Comparison of ENCODE assay signal across 9 cellular contexts in genomic region chr4:10099521-10100325, GRCh38. TPM values are rescaled to one million over a fixed set of nuclear protein-coding genes. Genes with fewer than 3 reads are reported as not detected.
DNase-seq lines count a peak whose midpoint lies in the region; ATAC-seq and TF ChIP-seq lines count a peak whose summit lies in the region.
"Had no signal": no experiment of that assay in that cellular context is flagged by ENCODE, and none has a peak within 500 bp of the region (broad histone marks: within the 10 kb centered on the region; RNA-seq: fewer than 3 reads in every experiment).

No MANE protein-coding gene starts in this region.

- H3K36me3 Mint-ChIP-seq in activated CD8-positive, alpha-beta memory T cell treated with anti-CD3 and anti-CD28 coated beads, Interleukin-2, amount 10 ng/mL, durations not matched to agents 7 days and 5 days = peaks cover 74% of the 10 kb centered on the region
- H3K36me3 Mint-ChIP-seq in stimulated activated memory B cell treated with anti-CD40 and anti-IgM and Interleukin-4, amounts not matched to agents 10 μg/mL and 1 μg/mL and 100 μg/mL, for 72 hours = peaks cover 58% of the 10 kb centered on the region

- TF ChIP-seq CTCF in gastroesophageal sphincter (IDR thresholded peaks at IDR 0.05) = no peak

- no peak for TF ChIP-seq POLR2A in gastroesophageal sphincter (IDR thresholded peaks at IDR 0.05)

- peaks cover 99% of the 10 kb centered on the region for H3K4me1 Mint-ChIP-seq in activated CD8-positive, alpha-beta memory T cell treated with anti-CD3 and anti-CD28 coated beads, Interleukin-2, amount 10 ng/mL, durations not matched to agents 7 days and 5 days
- H3K4me1 Mint-ChIP-seq in stimulated activated memory B cell treated with anti-CD40 and anti-IgM and Interleukin-4, amounts not matched to agents 10 μg/mL and 1 μg/mL and 100 μg/mL, for 72 hours = peaks cover 87% of the 10 kb centered on the region

- no peaks in the 10 kb centered on the region for H3K27me3 ChIP-seq in gastroesophageal sphincter

- WGBS in gastroesophageal sphincter (ENCODE audit: low coverage in 1 of 2), 2 donors = 72 to 76% methylated on average over 7 to 15 of the region's 25 CpGs

- peak overlapping the region; percentile 7; the same call in 1 of the 2 replicates for H3K4me3 ChIP-seq in Jurkat, Clone E6-1 (ENCODE audit: low read length)
- H3K4me3 ChIP-seq in gastroesophageal sphincter = no peak overlapping the region

- peaks cover 0 to 74% of the 10 kb centered on the region in 2 donors for H3K36me3 ChIP-seq in gastroesophageal sphincter

- no peak for TF ChIP-seq EP300 in gastroesophageal sphincter (IDR thresholded peaks at IDR 0.05)

- H3K4me1 ChIP-seq in gastroesophageal sphincter = peaks cover 6 to 100% (median 75%) of the 10 kb centered on the region in 3 donors

- DNase-seq in Jurkat, Clone E6-1 (ENCODE audit: low read depth, low spot score) = peak; percentile 68
- DNase-seq in activated CD8-positive, alpha-beta memory T cell treated with anti-CD3 and anti-CD28 coated beads, Interleukin-2, amount 10 ng/mL, durations not matched to agents 7 days and 5 days = peak; percentile 60
- no peak for DNase-seq in cerebellar cortex (ENCODE audit: low spot score)
- DNase-seq: Karpas-422, NCI-H524 treated with DMSO at 0.1 percent for 48 hours had no signal

- peak; percentile 4 for ATAC-seq in activated CD8-positive, alpha-beta memory T cell treated with anti-CD3 and anti-CD28 coated beads, Interleukin-2, amount 10 ng/mL, durations not matched to agents 7 days and 5 days
- ATAC-seq in gastroesophageal sphincter (no peak), HG02571 (IDR thresholded peaks at IDR 0.05; ENCODE audit: unreplicated experiment) (no peak), HG03342 (IDR thresholded peaks at IDR 0.05; ENCODE audit: unreplicated experiment) (no peak)
- no peak for ATAC-seq in stimulated activated memory B cell treated with anti-CD40 and anti-IgM and Interleukin-4, amounts not matched to agents 10 μg/mL and 1 μg/mL and 100 μg/mL, for 72 hours

- CTCF ChIA-PET in activated CD8-positive, alpha-beta memory T cell treated with anti-CD3 and anti-CD28 coated beads, Interleukin-2, amount 10 ng/mL, durations not matched to agents 7 days and 5 days (lab: Charles Lee) = interaction anchor here (1.1 to 2.2 kb wide), 2 partner anchors 16 to 18 kb away, joined by 3 to 8 read pairs; partner anchors contain the start of gene WDR1

- no peaks in the 10 kb centered on the region for H3K9me3 ChIP-seq in gastroesophageal sphincter

- H3K27me3 Mint-ChIP-seq in activated CD8-positive, alpha-beta memory T cell treated with anti-CD3 and anti-CD28 coated beads, Interleukin-2, amount 10 ng/mL, durations not matched to agents 7 days and 5 days = no peaks in the 10 kb centered on the region
- no peaks in the 10 kb centered on the region for H3K27me3 Mint-ChIP-seq in stimulated activated memory B cell treated with anti-CD40 and anti-IgM and Interleukin-4, amounts not matched to agents 10 μg/mL and 1 μg/mL and 100 μg/mL, for 72 hours

- H3K9me3 Mint-ChIP-seq in activated CD8-positive, alpha-beta memory T cell treated with anti-CD3 and anti-CD28 coated beads, Interleukin-2, amount 10 ng/mL, durations not matched to agents 7 days and 5 days (ENCODE audit: low read depth) = no peaks in the 10 kb centered on the region
- no peaks in the 10 kb centered on the region for H3K9me3 Mint-ChIP-seq in stimulated activated memory B cell treated with anti-CD40 and anti-IgM and Interleukin-4, amounts not matched to agents 10 μg/mL and 1 μg/mL and 100 μg/mL, for 72 hours

- H3K27ac Mint-ChIP-seq in activated CD8-positive, alpha-beta memory T cell treated with anti-CD3 and anti-CD28 coated beads, Interleukin-2, amount 10 ng/mL, durations not matched to agents 7 days and 5 days = peak overlapping the region; percentile 95
- peak overlapping the region; percentile 64 for H3K27ac Mint-ChIP-seq in stimulated activated memory B cell treated with anti-CD40 and anti-IgM and Interleukin-4, amounts not matched to agents 10 μg/mL and 1 μg/mL and 100 μg/mL, for 72 hours

- H3K4me3 Mint-ChIP-seq in activated CD8-positive, alpha-beta memory T cell treated with anti-CD3 and anti-CD28 coated beads, Interleukin-2, amount 10 ng/mL, durations not matched to agents 7 days and 5 days = peak overlapping the region; percentile 37
- H3K4me3 Mint-ChIP-seq in stimulated activated memory B cell treated with anti-CD40 and anti-IgM and Interleukin-4, amounts not matched to agents 10 μg/mL and 1 μg/mL and 100 μg/mL, for 72 hours = no peak overlapping the region

- H3K27ac ChIP-seq in gastroesophageal sphincter = peak overlapping the region in 3 of 4 donors; percentile 98 to 99 (median 99)

RNA-seq across cellular contexts. Expression of gene WDR1, which starts 16.9 kb away (rescaled TPM):
- 488 TPM for polyA plus RNA-seq in Jurkat, Clone E6-1 (2012; ENCODE audit: insufficient read depth, insufficient read length)
- 100 to 1,000 TPM; 481 to 538 TPM for total RNA-seq in activated CD8-positive, alpha-beta memory T cell treated with anti-CD3 and anti-CD28 coated beads, Interleukin-2, amount 10 ng/mL, durations not matched to agents 7 days and 5 days
- 100 to 1,000 TPM; 353 to 530 (median 419) TPM for total RNA-seq in gastroesophageal sphincter
